17 cellular contexts compared by ENCODE assay signal in genomic region chr16:15972046-15972868, GRCh38. TPM values are rescaled to one million over a fixed set of nuclear protein-coding genes. Genes with fewer than 3 reads are reported as not detected.
A peak's percentile ranks its signal among the peaks of the same experiment; 100 is the strongest.
DNase-seq lines count a peak whose midpoint lies in the region; ATAC-seq and TF ChIP-seq lines count a peak whose summit lies in the region.
"Had no signal": no experiment of that assay in that cellular context is flagged by ENCODE, and none has a peak within 500 bp of the region (broad histone marks: within the 10 kb centered on the region; RNA-seq: fewer than 3 reads in every experiment).

No MANE protein-coding gene starts in this region.

- DNase-seq in PC-9 (no peak), fibroblast of lung (ENCODE audit: low read depth in 2 of 2) (peak in 1 of 2 donors; percentile 73), trophoblast cell (peak; percentile 91), NCI-H82 (lab: John Stamatoyannopoulos, UW) (no peak), SIG-M5 treated with dmso at 0.1 percent for 504 hours (lab: John Stamatoyannopoulos, UW; ENCODE audit: unreplicated experiment) (no peak), NCI-H524 (lab: John Stamatoyannopoulos, UW) (no peak)
- DNase-seq: activated CD4-positive, alpha-beta T cell treated with anti-CD3 and anti-CD28 coated beads, Interleukin-2, amount 10 ng/mL, durations not matched to agents 7 days and 5 days; activated naive CD4-positive, alpha-beta T cell; aorta; KG1; NCI-H1092; NCI-H774; occipital lobe had no signal

- no peak overlapping the region for H2AK5ac ChIP-seq in trophoblast cell (ENCODE audit: low read length)

- no peak overlapping the region for H2BK12ac ChIP-seq in trophoblast cell (ENCODE audit: low read length)

- H4K8ac ChIP-seq in trophoblast cell (ENCODE audit: low read depth, low read length) = no peak overlapping the region

- H3K4me3 ChIP-seq in PC-9 = no peak overlapping the region
- no peak overlapping the region for H3K4me3 ChIP-seq in fibroblast of lung (replicated peaks in 1 of 4; ENCODE audit: control extremely low read depth in 1 of 4, insufficient read depth in 1 of 4, low read depth in 3 of 4, low read length in 4 of 4)
- no peak overlapping the region for H3K4me3 ChIP-seq in trophoblast cell (ENCODE audit: low read depth, low read length)

- H3K9ac ChIP-seq in ES-I3 (ENCODE audit: low read depth, low read length) (peak overlapping the region; percentile 49), fibroblast of lung (ENCODE audit: insufficient read depth, low read length) (no peak overlapping the region), trophoblast cell (ENCODE audit: low read length) (no peak overlapping the region)

- WGBS in trophoblast cell (ENCODE audit: extremely low coverage, insufficient coverage, insufficient read length) = no CpG with 5 or more reads among the region's 3 CpGs

- peak overlapping the region; percentile 43; the same call in 1 of the 2 replicates for H3K27ac ChIP-seq in PC-9
- H3K27ac ChIP-seq in fibroblast of lung (ENCODE audit: insufficient read depth, low read length) = no peak overlapping the region
- H3K27ac ChIP-seq in trophoblast cell (ENCODE audit: low read depth, low read length) = no peak overlapping the region

- H3K79me2 ChIP-seq in PC-9 (ENCODE audit: low read depth) (peaks cover 96% of the 10 kb centered on the region), fibroblast of lung (ENCODE audit: control insufficient read depth, insufficient read depth, low read length) (peaks cover 95% of the 10 kb centered on the region), trophoblast cell (ENCODE audit: control insufficient read depth, insufficient read depth, low read length, poor library complexity) (no peaks in the 10 kb centered on the region)

- peaks cover 2% of the 10 kb centered on the region; the same call in 1 of the 2 replicates for H4K20me1 ChIP-seq in PC-9 (ENCODE audit: insufficient read depth)
- H4K20me1 ChIP-seq in fibroblast of lung (ENCODE audit: control insufficient read depth, extremely low read depth, insufficient read depth, low read length) = no peaks in the 10 kb centered on the region

- POLR2A ChIA-PET in PC-9 (lab: Charles Lee; ENCODE audit: unreplicated experiment) = no interaction called here

- H3K18ac ChIP-seq in trophoblast cell (ENCODE audit: low read length) = no peak overlapping the region

- H2AFZ ChIP-seq in PC-9 (no peak overlapping the region), fibroblast of lung (ENCODE audit: low read length) (no peak overlapping the region), trophoblast cell (ENCODE audit: insufficient read depth, low read length, poor library complexity) (no peak overlapping the region)

- H3K14ac ChIP-seq in trophoblast cell (ENCODE audit: low read length) = no peak overlapping the region

- H3F3A ChIP-seq in PC-9 (ENCODE audit: insufficient read depth, low read depth) = peaks cover 33% of the 10 kb centered on the region

- H3K9me3 ChIP-seq in ES-I3 (ENCODE audit: control insufficient read depth, insufficient read depth, low read length) = no peaks in the 10 kb centered on the region
- no peaks in the 10 kb centered on the region for H3K9me3 ChIP-seq in PC-9 (ENCODE audit: insufficient read depth, low read depth)
- no peaks in the 10 kb centered on the region for H3K9me3 ChIP-seq in fibroblast of lung (ENCODE audit: control insufficient read depth, insufficient read depth, low read depth, low read length)
- peaks cover 2% of the 10 kb centered on the region for H3K9me3 ChIP-seq in trophoblast cell (ENCODE audit: insufficient read depth, low read depth, low read length)

- CTCF ChIA-PET in PC-9 (lab: Charles Lee) = no interaction called here

- H2BK5ac ChIP-seq in trophoblast cell (ENCODE audit: low read depth, low read length, poor library complexity) = no peak overlapping the region

- H3K27me3 ChIP-seq in PC-9 (ENCODE audit: insufficient read depth, low read depth) (no peaks in the 10 kb centered on the region), fibroblast of lung (ENCODE audit: control insufficient read depth, insufficient read depth, low read length) (no peaks in the 10 kb centered on the region), trophoblast cell (ENCODE audit: insufficient read depth, low read length) (no peaks in the 10 kb centered on the region)

- H3K36me3 ChIP-seq in ES-I3 (ENCODE audit: insufficient read depth, low read length) (no peaks in the 10 kb centered on the region; the same call in 1 of the 2 replicates), PC-9 (ENCODE audit: low read depth) (peaks cover 55% of the 10 kb centered on the region), fibroblast of lung (ENCODE audit: control insufficient read depth, insufficient read depth, low read length) (peaks cover 6% of the 10 kb centered on the region), trophoblast cell (ENCODE audit: control insufficient read depth in 1 of 2, insufficient read depth in 2 of 2, low read length in 2 of 2) (no peaks in the 10 kb centered on the region)

- H2BK120ac ChIP-seq in trophoblast cell (ENCODE audit: insufficient read depth, low read length, poor library complexity) = no peak overlapping the region

- H3K4me1 ChIP-seq in ES-I3 (ENCODE audit: insufficient read depth, low read length) = peaks cover 35% of the 10 kb centered on the region
- peaks cover 20% of the 10 kb centered on the region for H3K4me1 ChIP-seq in PC-9 (replicated peaks; ENCODE audit: insufficient read depth)
- H3K4me1 ChIP-seq in fibroblast of lung (ENCODE audit: control insufficient read depth, extremely low read depth, insufficient read depth, low read length) = peaks cover 19% of the 10 kb centered on the region
- H3K4me1 ChIP-seq in trophoblast cell (ENCODE audit: control insufficient read depth in 1 of 2, insufficient read depth in 2 of 2, low read length in 2 of 2) = no peaks in the 10 kb centered on the region

- BruUV-seq in PC-9 (replicated peaks; lab: Mats Ljungman, UMichigan) = no TSS peak

- no peak overlapping the region for H4K12ac ChIP-seq in trophoblast cell (ENCODE audit: low read depth, low read length)

- no peak overlapping the region for H3K23ac ChIP-seq in trophoblast cell (ENCODE audit: low read length)

- H3K9me2 ChIP-seq in PC-9 (ENCODE audit: insufficient read depth) = no peaks in the 10 kb centered on the region

- intact Hi-C loops in PC-9 (cut with micrococcal nuclease; ENCODE audit: unreplicated experiment) = no loop called here

- no peak for TF ChIP-seq CTCF in PC-9 (conservative IDR thresholded peaks at IDR 0.05)
- no peak for TF ChIP-seq CTCF in fibroblast of lung (conservative IDR thresholded peaks at IDR 0.05 in 1 of 2, IDR thresholded peaks at IDR 0.05 in 1 of 2; ENCODE audit: low read depth in 1 of 2, low read length in 2 of 2)

- ATAC-seq in GM21723 (IDR thresholded peaks at IDR 0.05; ENCODE audit: unreplicated experiment) = no peak
- ATAC-seq: left lobe of liver, sciatic nerve had no signal

- no peaks in the 10 kb centered on the region for H3K79me1 ChIP-seq in trophoblast cell (ENCODE audit: low read length)

- no peak overlapping the region for H3K4me2 ChIP-seq in PC-9
- H3K4me2 ChIP-seq in fibroblast of lung (ENCODE audit: extremely low read depth, insufficient read depth, low read length) = peak overlapping the region; percentile 44
- H3K4me2 ChIP-seq in trophoblast cell (ENCODE audit: low read length) = no peak overlapping the region

- H3K4ac ChIP-seq in trophoblast cell (ENCODE audit: low read depth, low read length) = no peak overlapping the region

- no peak overlapping the region for H4K91ac ChIP-seq in trophoblast cell (ENCODE audit: low read depth, low read length)

RNA-seq across cellular contexts. Expression of gene ABCC1, which starts 22.8 kb away (rescaled TPM):
- total RNA-seq in PC-9 (2021) (139 and 146 TPM in 2 replicates), fibroblast of lung (73.2 and 178 TPM in 2 replicates)
- polyA plus RNA-seq in fibroblast of lung = 54.1 and 82.1 TPM in 2 replicates
- polyA plus RNA-seq in fibroblast of lung (2012) = 103 and 125 TPM in 2 replicates
- 861 and 1,173 TPM in 2 replicates for polyA minus RNA-seq in fibroblast of lung (ENCODE audit: low replicate concordance)
- polyA plus RNA-seq in trophoblast cell (2013) = 15.6 and 16.1 TPM in 2 replicates

Comparison
In these comparisons a context has a peak if more than half of its experiments do, and no peak if none do; other contexts are left out.
1. DNase-seq: peak in trophoblast cell (2 of 2); none in PC-9 (0 of 2), NCI-H82 (single experiment), SIG-M5 treated with dmso at 0.1 percent for 504 hours (single experiment) and NCI-H524 (0 of 2).